ENCODE assay signal across 10 cellular contexts in the genomic region with DNA sequence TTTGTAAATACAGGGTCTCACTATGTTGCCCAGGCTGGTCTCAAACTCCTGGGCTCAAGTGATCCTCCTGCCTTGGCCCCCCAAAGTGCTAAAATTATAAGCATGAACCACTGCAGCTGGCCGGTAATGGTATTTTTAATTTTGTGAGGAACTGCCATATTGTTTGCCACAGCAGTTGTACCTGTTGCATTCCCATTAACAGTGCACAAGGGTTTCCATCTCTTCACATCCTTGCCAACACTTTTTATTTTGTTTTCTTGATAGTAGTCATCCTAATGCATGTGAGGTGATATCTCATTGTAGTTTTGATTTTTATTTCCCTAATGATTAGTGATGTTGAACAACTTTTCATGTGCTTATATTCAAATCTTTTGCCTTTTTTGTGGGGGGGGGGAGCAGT. TPM values are rescaled to one million over a fixed set of nuclear protein-coding genes. Genes with fewer than 3 reads are reported as not detected.
"Had no signal": no experiment of that assay in that cellular context is flagged by ENCODE, and none has a peak within 500 bp of the region (broad histone marks: within the 10 kb centered on the region; RNA-seq: fewer than 3 reads in every experiment).

No MANE protein-coding gene starts in this region.

- H3K9ac ChIP-seq: KMS-11 had no signal

- H3K27ac ChIP-seq: HL-60, KMS-11 had no signal

- FAIRE-seq: HTR-8/SVneo, K562 had no signal

- DNase-seq: IMR-90, KBM-7, KG1 had no signal

- H3K4me3 Mint-ChIP-seq: IgD-negative memory B cell had no signal

- H3K4me2 ChIP-seq: KMS-11 had no signal

- H3K4me3 ChIP-seq: K562 had no signal

- H3K36me3 Mint-ChIP-seq: IgD-negative memory B cell had no signal

- ATAC-seq: K562 had no signal

- H3K27ac Mint-ChIP-seq: IgD-negative memory B cell had no signal

RNA-seq across cellular contexts. Expression of a gene that starts 13.5 kb away (rescaled TPM):
- total RNA-seq: HT-29, HT1080, IMR-90, K562 had no signal
- polyA plus RNA-seq: IgD-negative memory B cell, IMR-90, K562 had no signal

RNA-seq across cellular contexts. Expression of a gene that starts 41.5 kb away (rescaled TPM):
- total RNA-seq: IMR-90 had no signal
- polyA plus RNA-seq: IgD-negative memory B cell had no signal
